ENCODE assay signal across 8 cellular contexts in the genomic region with DNA sequence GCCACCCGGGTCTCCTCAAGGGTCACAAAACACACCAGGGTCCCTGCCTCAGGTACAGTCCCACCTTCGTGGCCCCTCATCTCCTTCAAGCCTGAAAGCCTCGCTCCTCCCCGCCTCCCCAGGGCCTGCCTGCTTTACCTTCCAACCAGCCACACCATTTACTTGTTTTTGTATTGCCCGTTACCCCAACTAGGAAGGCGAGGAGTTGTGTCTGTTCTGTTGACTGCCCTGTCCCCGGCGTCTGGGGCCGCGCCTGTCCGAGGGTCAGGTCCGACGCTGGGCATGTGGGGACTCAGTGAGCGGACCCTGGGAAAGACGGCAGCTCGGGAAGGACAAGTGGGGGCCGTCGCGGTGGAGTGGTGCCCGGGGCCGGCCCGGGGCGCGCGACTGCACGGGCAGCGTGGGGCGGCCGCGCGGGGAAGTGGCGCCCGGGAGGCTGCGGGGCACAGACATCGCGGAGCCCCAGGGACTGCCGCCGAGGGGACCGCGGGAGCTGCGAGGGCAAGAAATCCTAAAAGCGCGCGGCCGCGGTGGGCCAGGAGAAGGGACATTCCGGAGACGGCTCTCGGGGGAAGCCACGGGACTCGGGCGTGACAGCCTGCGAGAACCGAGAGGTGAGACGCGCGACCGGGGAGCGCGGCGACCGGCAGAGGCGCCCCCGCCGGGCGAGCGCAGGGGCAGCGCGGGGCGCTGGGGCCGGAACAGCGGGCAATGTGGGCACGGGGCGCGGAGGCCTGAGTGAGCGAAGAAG. TPM values are rescaled to one million over a fixed set of nuclear protein-coding genes. Genes with fewer than 3 reads are reported as not detected.
DNase-seq lines count a peak whose midpoint lies in the region; ATAC-seq and TF ChIP-seq lines count a peak whose summit lies in the region.

No MANE protein-coding gene starts in this region.

- peaks cover 37% of the 10 kb centered on the region for H3K4me1 ChIP-seq in SJSA1 (replicated peaks)
- H3K4me1 ChIP-seq in body of pancreas = peaks cover 24% of the 10 kb centered on the region

- DNase-seq in AG20443 (ENCODE audit: low spot score) (peak; percentile 67), SJSA1 (ENCODE audit: low read depth in 1 of 2, low spot score in 2 of 2) (peak; percentile 45 to 65), body of pancreas (peak; percentile 16 to 58 (median 56)), left kidney (ENCODE audit: low read depth, low spot score) (peak; percentile 83), NCI-H774 (lab: John Stamatoyannopoulos, UW) (no peak)
- peak in 2 of 3 experiments; percentile 13 to 24 for DNase-seq in stimulated activated CD4-positive, alpha-beta T cell treated with anti-CD3 and anti-CD28 coated beads, TNF-alpha, amount 100 ng/mL, for 4 hours (ENCODE audit: low read depth in 3 of 3)

- TF ChIP-seq CTCF in body of pancreas (IDR thresholded peaks at IDR 0.05) = peak in 3 of 7 experiments; percentile 12 to 28 (median 16)

- H3K27me3 ChIP-seq in SJSA1 (replicated peaks) (no peaks in the 10 kb centered on the region), body of pancreas (no peaks in the 10 kb centered on the region)

- TF ChIP-seq POLR2A in GM18505 (IDR thresholded peaks at IDR 0.05; ENCODE audit: borderline replicate concordance, extremely low read depth, insufficient read depth, insufficient read length) = no peak
- no peak for TF ChIP-seq POLR2A in body of pancreas (IDR thresholded peaks at IDR 0.05)

- H3K27ac ChIP-seq in SJSA1 = no peak overlapping the region
- H3K27ac ChIP-seq in body of pancreas = peak overlapping the region; percentile 48 to 82 (median 72)

- ATAC-seq in GM18505 (IDR thresholded peaks at IDR 0.05; ENCODE audit: unreplicated experiment) (peak; percentile 39), HG03025 (IDR thresholded peaks at IDR 0.05; ENCODE audit: low FRiP score, unreplicated experiment) (peak; percentile 41), body of pancreas (peak; percentile 48)

- no peaks in the 10 kb centered on the region for H3K9me3 ChIP-seq in SJSA1 (replicated peaks)
- H3K9me3 ChIP-seq in body of pancreas = no peaks in the 10 kb centered on the region

- H3K36me3 ChIP-seq in SJSA1 = no peaks in the 10 kb centered on the region
- no peaks in the 10 kb centered on the region for H3K36me3 ChIP-seq in body of pancreas (replicated peaks in 1 of 2; ENCODE audit: insufficient read depth in 1 of 2, low read depth in 2 of 2)

- H3K4me3 ChIP-seq in SJSA1 (peak overlapping the region; percentile 90), body of pancreas (peak overlapping the region; percentile 12 to 44)

- 9 to 49% methylated on average over 13 to 66 of the region's 76 CpGs for WGBS in body of pancreas, 2 donors

- intact Hi-C loops in body of pancreas (cut with DNase I) = no loop called here

RNA-seq across cellular contexts. Expression of gene GRHL1, which starts 0.8 kb away (rescaled TPM):
- total RNA-seq in SJSA1 (2014; rRNA removed; shearing (Covaris generic)) = 1.3 and 2.3 TPM in 2 replicates
- 1 to 10 TPM; 2.0 to 4.2 TPM for total RNA-seq in body of pancreas
